18 cellular contexts compared by ENCODE assay signal in genomic region chr1:19066874-19067186, GRCh38.
DNase-seq lines count a peak whose midpoint lies in the region; ATAC-seq and TF ChIP-seq lines count a peak whose summit lies in the region.
"Had no signal": no experiment of that assay in that cellular context is flagged by ENCODE, and none has a peak within 500 bp of the region (broad histone marks: within the 10 kb centered on the region; RNA-seq: fewer than 3 reads in every experiment).

No MANE protein-coding gene starts in this region.

- 0 out of 2 replicates have a peak, but pooled peaks cover 3% of the 10 kb centered on the region for H3F3A ChIP-seq in GM23338 (replicated peaks; ENCODE audit: low read depth)

- DNase-seq in GM23338 (ENCODE audit: low spot score) (peak; percentile 55), left lung (no peak), sciatic nerve (ENCODE audit: low spot score) (no peak), NCI-H187 (lab: John Stamatoyannopoulos, UW) (no peak)
- no peak for DNase-seq in activated T-helper 1 cell treated with anti-CD3 and anti-CD28 coated beads, Interleukin-12 subunit alpha, Interleukin-12 subunit beta, Interleukin-2, Interleukin-4 antibody, amounts not matched to agents 30 ng/mL and 10 ng/mL and 1 ng/mL, durations not matched to agents 14 hours and 24 hours and 36 hours (ENCODE audit: low spot score)
- no peak for DNase-seq in activated CD4-positive, alpha-beta T cell treated with anti-CD3 and anti-CD28 coated beads for 4 hours
- DNase-seq in activated CD8-positive, alpha-beta T cell treated with anti-CD3 and anti-CD28 coated beads, Interleukin-2, amount 10 ng/mL, durations not matched to agents 7 days and 5 days: no peak
- DNase-seq: activated CD4-positive, alpha-beta T cell treated with anti-CD3 and anti-CD28 coated beads for 36 hours; GM23248; kidney glomerular epithelial cell; NCI-H1694; psoas muscle; stimulated activated CD4-positive, alpha-beta T cell treated with anti-CD3 and anti-CD28 coated beads, Interleukin-12 subunit alpha, Interleukin-12 subunit beta, amount 100 ng/mL, for 4 hours had no signal

- H3K4me1 ChIP-seq in GM23338 (ENCODE audit: insufficient read depth) (no peaks in the 10 kb centered on the region), left lung (peaks cover 4 to 16% of the 10 kb centered on the region in 2 donors)
- H3K4me1 ChIP-seq: psoas muscle had no signal

- peaks cover 9% of the 10 kb centered on the region for H3K9me3 Mint-ChIP-seq in GM23338
- H3K9me3 Mint-ChIP-seq in activated T-helper 1 cell treated with anti-CD3 and anti-CD28 coated beads, Interleukin-12 subunit alpha, Interleukin-12 subunit beta, Interleukin-2, Interleukin-4 antibody, amounts not matched to agents 30 ng/mL and 10 ng/mL and 1 ng/mL, durations not matched to agents 14 hours and 24 hours and 36 hours: no peaks in the 10 kb centered on the region
- no peaks in the 10 kb centered on the region for H3K9me3 Mint-ChIP-seq in activated CD8-positive, alpha-beta T cell treated with anti-CD3 and anti-CD28 coated beads, Interleukin-2, amount 10 ng/mL, durations not matched to agents 7 days and 5 days (ENCODE audit: insufficient read depth)
- H3K9me3 Mint-ChIP-seq: stimulated activated naive CD8-positive, alpha-beta T cell treated with anti-CD3 and anti-CD28 coated beads, Interleukin-15, Interleukin-2, amounts not matched to agents 100 ng/mL and 50 ng/mL, for 24 hours had no signal

- 0 out of 3 replicates have a peak, but pooled peaks cover 5% of the 10 kb centered on the region for H3K36me3 Mint-ChIP-seq in GM23338 (ENCODE audit: low read depth)
- peaks cover 2% of the 10 kb centered on the region for H3K36me3 Mint-ChIP-seq in activated T-helper 1 cell treated with anti-CD3 and anti-CD28 coated beads, Interleukin-12 subunit alpha, Interleukin-12 subunit beta, Interleukin-2, Interleukin-4 antibody, amounts not matched to agents 30 ng/mL and 10 ng/mL and 1 ng/mL, durations not matched to agents 14 hours and 24 hours and 36 hours (ENCODE audit: low read depth)
- H3K36me3 Mint-ChIP-seq in activated CD8-positive, alpha-beta T cell treated with anti-CD3 and anti-CD28 coated beads, Interleukin-2, amount 10 ng/mL, durations not matched to agents 7 days and 5 days (ENCODE audit: low read depth): peaks cover 2% of the 10 kb centered on the region
- H3K36me3 Mint-ChIP-seq: activated naive CD4-positive, alpha-beta T cell treated with anti-CD3 and anti-CD28 coated beads, Interleukin-2, amount 50 U/mL, for 72 hours had no signal

- H3K79me2 ChIP-seq in GM23338 (replicated peaks; ENCODE audit: insufficient read depth): no peaks in the 10 kb centered on the region

- H3K4me3 ChIP-seq in GM23338 (no peak overlapping the region), left lung (no peak overlapping the region)
- H3K4me3 ChIP-seq: GM23248, psoas muscle, SJSA1 had no signal

- H3K4me3 Mint-ChIP-seq in GM23338: no peak overlapping the region
- no peak overlapping the region for H3K4me3 Mint-ChIP-seq in activated T-helper 1 cell treated with anti-CD3 and anti-CD28 coated beads, Interleukin-12 subunit alpha, Interleukin-12 subunit beta, Interleukin-2, Interleukin-4 antibody, amounts not matched to agents 30 ng/mL and 10 ng/mL and 1 ng/mL, durations not matched to agents 14 hours and 24 hours and 36 hours
- no peak overlapping the region for H3K4me3 Mint-ChIP-seq in activated CD8-positive, alpha-beta T cell treated with anti-CD3 and anti-CD28 coated beads, Interleukin-2, amount 10 ng/mL, durations not matched to agents 7 days and 5 days
- H3K4me3 Mint-ChIP-seq: activated CD4-positive, alpha-beta T cell treated with anti-CD3 and anti-CD28 coated beads for 36 hours; stimulated activated naive CD8-positive, alpha-beta T cell treated with anti-CD3 and anti-CD28 coated beads, Interleukin-15, Interleukin-2, amounts not matched to agents 100 ng/mL and 50 ng/mL, for 24 hours; T-helper 2 cell treated with Interferon-gamma antibody and Interleukin-4, amounts not matched to agents 5 μg/mL and 100 μg/mL, for 36 hours had no signal

- H3K27me3 Mint-ChIP-seq in GM23338 (ENCODE audit: insufficient read depth, low read depth, poor library complexity): peaks cover 12% of the 10 kb centered on the region
- H3K27me3 Mint-ChIP-seq in activated T-helper 1 cell treated with anti-CD3 and anti-CD28 coated beads, Interleukin-12 subunit alpha, Interleukin-12 subunit beta, Interleukin-2, Interleukin-4 antibody, amounts not matched to agents 30 ng/mL and 10 ng/mL and 1 ng/mL, durations not matched to agents 14 hours and 24 hours and 36 hours (ENCODE audit: insufficient read depth): peaks cover 4% of the 10 kb centered on the region
- H3K27me3 Mint-ChIP-seq in activated CD8-positive, alpha-beta T cell treated with anti-CD3 and anti-CD28 coated beads, Interleukin-2, amount 10 ng/mL, durations not matched to agents 7 days and 5 days (ENCODE audit: low read depth): peaks cover 11% of the 10 kb centered on the region
- H3K27me3 Mint-ChIP-seq: activated CD4-positive, alpha-beta T cell treated with anti-CD3 and anti-CD28 coated beads for 36 hours; stimulated activated naive CD8-positive, alpha-beta T cell treated with anti-CD3 and anti-CD28 coated beads, Interleukin-15, Interleukin-2, amounts not matched to agents 100 ng/mL and 50 ng/mL, for 24 hours had no signal

- H3K27ac ChIP-seq in GM23338 (ENCODE audit: low read depth) (no peak overlapping the region), left lung (no peak overlapping the region)
- H3K27ac ChIP-seq: GM23248, psoas muscle, SJSA1 had no signal

- peaks cover 18% of the 10 kb centered on the region; the same call in 2 of the 3 replicates for H3K4me1 Mint-ChIP-seq in GM23338
- no peaks in the 10 kb centered on the region for H3K4me1 Mint-ChIP-seq in activated T-helper 1 cell treated with anti-CD3 and anti-CD28 coated beads, Interleukin-12 subunit alpha, Interleukin-12 subunit beta, Interleukin-2, Interleukin-4 antibody, amounts not matched to agents 30 ng/mL and 10 ng/mL and 1 ng/mL, durations not matched to agents 14 hours and 24 hours and 36 hours (ENCODE audit: low read depth)
- H3K4me1 Mint-ChIP-seq in activated CD8-positive, alpha-beta T cell treated with anti-CD3 and anti-CD28 coated beads, Interleukin-2, amount 10 ng/mL, durations not matched to agents 7 days and 5 days (ENCODE audit: low read depth): no peaks in the 10 kb centered on the region

- H4K20me1 ChIP-seq in GM23338 (replicated peaks; ENCODE audit: insufficient read depth): no peaks in the 10 kb centered on the region; the same call in 1 of the 2 replicates

- H3K27me3 ChIP-seq in GM23338 (ENCODE audit: insufficient read depth) (no peaks in the 10 kb centered on the region), left lung (no peaks in the 10 kb centered on the region)
- H3K27me3 ChIP-seq: SJSA1 had no signal

- CTCF ChIA-PET in activated CD8-positive, alpha-beta T cell treated with anti-CD3 and anti-CD28 coated beads, Interleukin-2, amount 10 ng/mL, durations not matched to agents 7 days and 5 days (lab: Charles Lee): no interaction called here

- TF ChIP-seq CTCF in GM23338 (conservative IDR thresholded peaks at IDR 0.05; ENCODE audit: low read depth in 2 of 2) (no peak), left lung (IDR thresholded peaks at IDR 0.05) (no peak)

- H3K36me3 ChIP-seq in GM23338 (ENCODE audit: insufficient read depth): no peaks in the 10 kb centered on the region
- H3K36me3 ChIP-seq in left lung: peaks cover 0 to 1% of the 10 kb centered on the region in 2 donors
- H3K36me3 ChIP-seq: SJSA1 had no signal

- no peaks in the 10 kb centered on the region for H3K9me3 ChIP-seq in left lung
- H3K9me3 ChIP-seq: psoas muscle, SJSA1 had no signal

- ATAC-seq in GM23338: peak; percentile 3; the same call in 2 of the 3 replicates
- ATAC-seq in left lung: peak; percentile 41
- ATAC-seq in sciatic nerve: peak; percentile 47
- no peak for ATAC-seq in activated CD8-positive, alpha-beta T cell treated with anti-CD3 and anti-CD28 coated beads, Interleukin-2, amount 10 ng/mL, durations not matched to agents 7 days and 5 days
- ATAC-seq in HG02840 (IDR thresholded peaks at IDR 0.05; ENCODE audit: low FRiP score, unreplicated experiment): no peak
- ATAC-seq: activated CD4-positive, alpha-beta T cell treated with anti-CD3 and anti-CD28 coated beads for 36 hours; activated naive CD4-positive, alpha-beta T cell treated with anti-CD3 and anti-CD28 coated beads, Interleukin-2, amount 50 U/mL, for 72 hours had no signal

- POLR2A ChIA-PET in activated CD8-positive, alpha-beta T cell treated with anti-CD3 and anti-CD28 coated beads, Interleukin-2, amount 10 ng/mL, durations not matched to agents 7 days and 5 days (lab: Charles Lee): no interaction called here

- H3K4me2 ChIP-seq in GM23338: no peak overlapping the region

- H2AFZ ChIP-seq in GM23338: peak overlapping the region; percentile 66; the same call in 1 of the 2 replicates
- H2AFZ ChIP-seq: GM23248 had no signal

- intact Hi-C loops in activated T-helper 1 cell treated with anti-CD3 and anti-CD28 coated beads, Interleukin-12 subunit alpha, Interleukin-12 subunit beta, Interleukin-2, Interleukin-4 antibody, amounts not matched to agents 30 ng/mL and 10 ng/mL and 1 ng/mL, durations not matched to agents 14 hours and 24 hours and 36 hours (cut with micrococcal nuclease): no loop called here
- intact Hi-C loops in left lung (cut with DNase I) (no loop called here), sciatic nerve (cut with DNase I) (no loop called here)

- H3K27ac Mint-ChIP-seq in GM23338: 0 out of 2 replicates have a peak overlapping the region, but pooled peaks have one; percentile 27
- H3K27ac Mint-ChIP-seq in activated T-helper 1 cell treated with anti-CD3 and anti-CD28 coated beads, Interleukin-12 subunit alpha, Interleukin-12 subunit beta, Interleukin-2, Interleukin-4 antibody, amounts not matched to agents 30 ng/mL and 10 ng/mL and 1 ng/mL, durations not matched to agents 14 hours and 24 hours and 36 hours: peak overlapping the region; percentile 34
- H3K27ac Mint-ChIP-seq in activated CD8-positive, alpha-beta T cell treated with anti-CD3 and anti-CD28 coated beads, Interleukin-2, amount 10 ng/mL, durations not matched to agents 7 days and 5 days: no peak overlapping the region
- H3K27ac Mint-ChIP-seq: activated CD4-positive, alpha-beta T cell treated with anti-CD3 and anti-CD28 coated beads for 36 hours; activated naive CD4-positive, alpha-beta T cell treated with anti-CD3 and anti-CD28 coated beads, Interleukin-2, amount 50 U/mL, for 72 hours; stimulated activated naive CD8-positive, alpha-beta T cell treated with anti-CD3 and anti-CD28 coated beads, Interleukin-15, Interleukin-2, amounts not matched to agents 100 ng/mL and 50 ng/mL, for 24 hours; T-helper 2 cell treated with Interferon-gamma antibody and Interleukin-4, amounts not matched to agents 5 μg/mL and 100 μg/mL, for 36 hours had no signal

- no peaks in the 10 kb centered on the region for H3K9me2 ChIP-seq in GM23338 (ENCODE audit: insufficient read depth)

TF ChIP-seq in GM23338, 12 proteins besides CTCF, POLR2A, EP300 and RAD21 (continues in another document):
- TF ChIP-seq NANOG (IDR thresholded peaks at IDR 0.05; ENCODE audit: borderline replicate concordance) (no peak), ZNF114 (CRISPR knock-in tag; IDR thresholded peaks at IDR 0.05) (no peak)

Comparison
In these comparisons a context has a peak if more than half of its experiments do, and no peak if none do; other contexts are left out.
1. ATAC-seq: peak in GM23338 (single experiment), left lung (single experiment) and sciatic nerve (single experiment); none in activated CD8-positive, alpha-beta T cell treated with anti-CD3 and anti-CD28 coated beads, Interleukin-2, amount 10 ng/mL, durations not matched to agents 7 days and 5 days (single experiment) and HG02840 (single experiment).